In genomic region chr1:207920481-207921050, GRCh38 we compare ENCODE assay signal across 22 cellular contexts. TPM values are rescaled to one million over a fixed set of nuclear protein-coding genes. Genes with fewer than 3 reads are reported as not detected.
DNase-seq lines count a peak whose midpoint lies in the region; ATAC-seq and TF ChIP-seq lines count a peak whose summit lies in the region.
"Had no signal": no experiment of that assay in that cellular context is flagged by ENCODE, and none has a peak within 500 bp of the region (broad histone marks: within the 10 kb centered on the region; RNA-seq: fewer than 3 reads in every experiment).

No MANE protein-coding gene starts in this region.

- H3K36me3 ChIP-seq in BLaER1 (no peaks in the 10 kb centered on the region), adipocyte (ENCODE audit: control insufficient read depth, insufficient read depth, low read length, severe bottlenecking) (no peaks in the 10 kb centered on the region), gastrocnemius medialis (no peaks in the 10 kb centered on the region), Peyer's patch (no peaks in the 10 kb centered on the region)
- H3K36me3 ChIP-seq: WERI-Rb-1 had no signal

- H3K27me3 ChIP-seq in BLaER1 (no peaks in the 10 kb centered on the region; the same call in 1 of the 2 replicates), adipocyte (replicated peaks; ENCODE audit: control insufficient read depth, insufficient read depth, low read length) (no peaks in the 10 kb centered on the region), gastrocnemius medialis (no peaks in the 10 kb centered on the region), dorsolateral prefrontal cortex (peaks cover 0 to 5% (median 0%) of the 10 kb centered on the region in 45 donors), Peyer's patch (no peaks in the 10 kb centered on the region)

- peak overlapping the region; percentile 78 for H3K4me3 Mint-ChIP-seq in glutamatergic neuron (ENCODE audit: unreplicated experiment)
- H3K4me3 Mint-ChIP-seq in Calu3 (ENCODE audit: low read depth, unreplicated experiment), result no peak overlapping the region
- no peak overlapping the region for H3K4me3 Mint-ChIP-seq in natural killer cell
- H3K4me3 Mint-ChIP-seq: activated naive CD8-positive, alpha-beta T cell treated with anti-CD3 and anti-CD28 coated beads, Interleukin-2, amount 10 ng/mL, durations not matched to agents 7 days and 5 days; activated T-cell treated with anti-CD3 and anti-CD28 coated beads, Interleukin-2, amount 50 U/mL, for 24 hours; CD4-positive, CD25-positive, alpha-beta regulatory T cell had no signal

- H3K9me3 ChIP-seq in BLaER1 (no peaks in the 10 kb centered on the region), adipocyte (ENCODE audit: control insufficient read depth, low read length) (no peaks in the 10 kb centered on the region), gastrocnemius medialis (no peaks in the 10 kb centered on the region), Peyer's patch (no peaks in the 10 kb centered on the region)

- H3K4me3 ChIP-seq in BLaER1 (no peak overlapping the region), adipocyte (ENCODE audit: low read length) (no peak overlapping the region), gastrocnemius medialis (no peak overlapping the region), dorsolateral prefrontal cortex (no peak overlapping the region), Peyer's patch (no peak overlapping the region)

- intact Hi-C loops in gastrocnemius medialis (cut with DNase I; ENCODE audit: low total_unique reads) (no loop called here), dorsolateral prefrontal cortex (cut with DNase I) (no loop called here), Calu3 (cut with micrococcal nuclease; ENCODE audit: unreplicated experiment) (no loop called here), natural killer cell (cut with micrococcal nuclease) (no loop called here)

- DNase-seq in adipocyte (ENCODE audit: low read depth), result no peak
- no peak for DNase-seq in glutamatergic neuron
- DNase-seq in gastrocnemius medialis, result no peak
- no peak for DNase-seq in dorsolateral prefrontal cortex
- DNase-seq in Calu3, result no peak
- DNase-seq in Peyer's patch, result no peak
- no peak for DNase-seq in natural killer cell
- DNase-seq: activated CD4-positive, alpha-beta T cell treated with anti-CD3 and anti-CD28 coated beads for 48 hours; activated gamma-delta T cell; activated naive CD8-positive, alpha-beta T cell treated with anti-CD3 and anti-CD28 coated beads, Interleukin-2, amount 10 ng/mL, durations not matched to agents 7 days and 5 days; activated T-cell treated with anti-CD3 and anti-CD28 coated beads, Interleukin-2, amount 50 U/mL, for 24 hours; CD4-positive, CD25-positive, alpha-beta regulatory T cell; dermis blood vessel endothelial cell; Karpas-422; mesenchymal stem cell; NCI-H1436; NCI-H2107; NCI-H774; stimulated activated CD8-positive, alpha-beta memory T cell treated with anti-CD3 and anti-CD28 coated beads, Interleukin-4, amount 100 ng/mL, for 48 hours had no signal

- H3K4me2 ChIP-seq in BLaER1, result peak overlapping the region; percentile 89

- H3K4me1 Mint-ChIP-seq in glutamatergic neuron (ENCODE audit: low read depth, unreplicated experiment) (peaks cover 46% of the 10 kb centered on the region), Calu3 (ENCODE audit: low read depth, unreplicated experiment) (no peaks in the 10 kb centered on the region), natural killer cell (no peaks in the 10 kb centered on the region)
- H3K4me1 Mint-ChIP-seq: activated naive CD8-positive, alpha-beta T cell treated with anti-CD3 and anti-CD28 coated beads, Interleukin-2, amount 10 ng/mL, durations not matched to agents 7 days and 5 days had no signal

- no TSS peak for BruUV-seq in Calu3 (replicated peaks; lab: Mats Ljungman, UMichigan)

- H3K9me3 Mint-ChIP-seq in glutamatergic neuron (ENCODE audit: unreplicated experiment) (peaks cover 2% of the 10 kb centered on the region), Calu3 (ENCODE audit: low read depth, unreplicated experiment) (no peaks in the 10 kb centered on the region), natural killer cell (no peaks in the 10 kb centered on the region)
- H3K9me3 Mint-ChIP-seq: activated naive CD8-positive, alpha-beta T cell treated with anti-CD3 and anti-CD28 coated beads, Interleukin-2, amount 10 ng/mL, durations not matched to agents 7 days and 5 days; activated T-cell treated with anti-CD3 and anti-CD28 coated beads, Interleukin-2, amount 50 U/mL, for 24 hours; CD4-positive, CD25-positive, alpha-beta regulatory T cell had no signal

- in situ Hi-C loops in gastrocnemius medialis (cut with MboI; ENCODE audit: low sequenced_read_pairs in 4 of 4), result no loop called here

- ATAC-seq in gastrocnemius medialis, result no peak
- no peak for ATAC-seq in natural killer cell
- ATAC-seq: HepG2 had no signal

- TF ChIP-seq CTCF in glutamatergic neuron (IDR thresholded peaks at IDR 0.05; ENCODE audit: partially characterized antibody, unreplicated experiment) (no peak), gastrocnemius medialis (IDR thresholded peaks at IDR 0.05 in 4 of 5, conservative IDR thresholded peaks at IDR 0.05 in 1 of 5) (no peak), dorsolateral prefrontal cortex (IDR thresholded peaks at IDR 0.05 in 54 of 56, conservative IDR thresholded peaks at IDR 0.05 in 2 of 56; ENCODE audit: low read depth in 1 of 56, partially characterized antibody in 56 of 56) (no peak), Calu3 (IDR thresholded peaks at IDR 0.05; ENCODE audit: unreplicated experiment) (no peak), Peyer's patch (IDR thresholded peaks at IDR 0.05) (no peak), natural killer cell (IDR thresholded peaks at IDR 0.05) (no peak)

- H3K9ac ChIP-seq in BLaER1, result 0 out of 2 replicates have a peak overlapping the region, but pooled peaks have one; percentile 22
- H3K9ac ChIP-seq in adipocyte (ENCODE audit: low read length), result peak overlapping the region; percentile 7

- no peaks in the 10 kb centered on the region for H4K20me1 ChIP-seq in BLaER1

- H3K27me3 Mint-ChIP-seq in glutamatergic neuron (ENCODE audit: unreplicated experiment) (peaks cover 2% of the 10 kb centered on the region), Calu3 (ENCODE audit: unreplicated experiment) (peaks cover 9% of the 10 kb centered on the region), natural killer cell (ENCODE audit: low read depth in 2 of 2) (peaks cover 16 to 57% of the 10 kb centered on the region in 2 donors)

- peaks cover 85% of the 10 kb centered on the region for H3K4me1 ChIP-seq in BLaER1
- peaks cover 26% of the 10 kb centered on the region for H3K4me1 ChIP-seq in adipocyte (ENCODE audit: control insufficient read depth, insufficient read depth, low read length)
- peaks cover 38 to 71% of the 10 kb centered on the region in 2 donors for H3K4me1 ChIP-seq in gastrocnemius medialis
- no peaks in the 10 kb centered on the region for H3K4me1 ChIP-seq in Peyer's patch

- H3K36me3 Mint-ChIP-seq in glutamatergic neuron (ENCODE audit: unreplicated experiment) (no peaks in the 10 kb centered on the region), Calu3 (ENCODE audit: insufficient read depth, unreplicated experiment) (no peaks in the 10 kb centered on the region), natural killer cell (no peaks in the 10 kb centered on the region)
- H3K36me3 Mint-ChIP-seq: activated naive CD8-positive, alpha-beta T cell treated with anti-CD3 and anti-CD28 coated beads, Interleukin-2, amount 10 ng/mL, durations not matched to agents 7 days and 5 days; CD4-positive, CD25-positive, alpha-beta regulatory T cell had no signal

- CTCF ChIA-PET in Calu3 (lab: Charles Lee), result no interaction called here

- no peak for TF ChIP-seq POLR2A in gastrocnemius medialis (IDR thresholded peaks at IDR 0.05)
- TF ChIP-seq POLR2A in Peyer's patch (IDR thresholded peaks at IDR 0.05), result no peak

- H3K27ac Mint-ChIP-seq in glutamatergic neuron (ENCODE audit: unreplicated experiment) (no peak overlapping the region), Calu3 (ENCODE audit: unreplicated experiment) (no peak overlapping the region), natural killer cell (no peak overlapping the region)
- H3K27ac Mint-ChIP-seq: activated naive CD8-positive, alpha-beta T cell treated with anti-CD3 and anti-CD28 coated beads, Interleukin-2, amount 10 ng/mL, durations not matched to agents 7 days and 5 days; activated T-cell treated with anti-CD3 and anti-CD28 coated beads, Interleukin-2, amount 50 U/mL, for 24 hours; CD4-positive, CD25-positive, alpha-beta regulatory T cell had no signal

- H3K27ac ChIP-seq in BLaER1 (peak overlapping the region; percentile 88; the same call in 1 of the 2 replicates), gastrocnemius medialis (peak overlapping the region in 3 of 4 donors; percentile 10 to 34 (median 18)), dorsolateral prefrontal cortex (no peak overlapping the region), Peyer's patch (peak overlapping the region in 1 of 4 donors; percentile 46)

RNA-seq across cellular contexts. Expression of gene CD34, which starts 9.6 kb away (rescaled TPM):
- 0.20 TPM for total RNA-seq in glutamatergic neuron (ENCODE audit: unreplicated experiment)
- 10 to 100 TPM; 13.6 to 31.7 (median 20.7) TPM for total RNA-seq in gastrocnemius medialis
- 10 to 100 TPM in 99 of 120 experiments, 1 to 10 TPM in 21; 3.4 to 46.4 (median 15.4) TPM for total RNA-seq in dorsolateral prefrontal cortex
- 0.24 and 0.34 TPM in 2 replicates for total RNA-seq in Calu3 (2022)
- 10 to 100 TPM in 3 of 4 donors, 1 to 10 TPM in 1; 4.6 to 21.9 (median 19.6) TPM for total RNA-seq in Peyer's patch
- under 1 TPM in 2 of 3 donors, not detected in 1; 0.14 to 0.30 TPM for total RNA-seq in natural killer cell
- total RNA-seq: activated naive CD8-positive, alpha-beta T cell treated with anti-CD3 and anti-CD28 coated beads, Interleukin-2, amount 10 ng/mL, durations not matched to agents 7 days and 5 days; HepG2 had no signal

Comparison
In these comparisons a context has a peak if more than half of its experiments do, and no peak if none do; other contexts are left out.
1. H3K27ac ChIP-seq: peak in BLaER1 (single experiment) and gastrocnemius medialis (3 of 4); none in dorsolateral prefrontal cortex (0 of 59).